ENCODE assay signal across 18 cellular contexts in genomic region chr7:33645096-33645495, GRCh38.
"Had no signal": no experiment of that assay in that cellular context is flagged by ENCODE, and none has a peak within 500 bp of the region (broad histone marks: within the 10 kb centered on the region; RNA-seq: fewer than 3 reads in every experiment).

No MANE protein-coding gene starts in this region.

- H3K9ac ChIP-seq: neural progenitor cell had no signal

- H2AFZ ChIP-seq: neural progenitor cell had no signal

- H3K27ac ChIP-seq: gastrocnemius medialis, heart left ventricle, lower lobe of right lung, neural progenitor cell, pancreas had no signal

- ATAC-seq: activated T-cell treated with anti-CD3 and anti-CD28 coated beads, Interleukin-2, amount 50 U/mL, for 72 hours; effector memory CD8-positive, alpha-beta T cell; gastrocnemius medialis; heart left ventricle; left colon; lower lobe of right lung; pancreas; sciatic nerve; stimulated activated effector memory CD8-positive, alpha-beta T cell treated with anti-CD3 and anti-CD28 coated beads, Interleukin-12 subunit alpha, Interleukin-12 subunit beta, amount 100 ng/mL, for 72 hours had no signal

- H3K4me3 ChIP-seq: gastrocnemius medialis, heart left ventricle, lower lobe of right lung, neural progenitor cell, pancreas had no signal

- H3K4me1 ChIP-seq: gastrocnemius medialis, heart left ventricle, lower lobe of right lung, pancreas had no signal

- DNase-seq: activated CD4-positive, alpha-beta T cell treated with anti-CD3 and anti-CD28 coated beads, Interleukin-2, amount 10 ng/mL, durations not matched to agents 24 days and 14 days; activated CD4-positive, CD25-positive, alpha-beta regulatory T cell; activated CD8-positive, alpha-beta memory T cell treated with anti-CD3 and anti-CD28 coated beads, Interleukin-2, amount 50 U/mL, for 48 hours; activated gamma-delta T cell treated with Interleukin-2 at 50 U/mL for 16 hours; activated naive CD8-positive, alpha-beta T cell treated with anti-CD3 and anti-CD28 coated beads for 36 hours; activated T-cell treated with anti-CD3 and anti-CD28 coated beads, Interleukin-2, amount 50 U/mL, for 72 hours; amygdala; effector memory CD8-positive, alpha-beta T cell; gastrocnemius medialis; heart left ventricle; left colon; lower lobe of right lung; naive B cell; pancreas; SW 1271 had no signal

- H3K9me3 ChIP-seq: gastrocnemius medialis, lower lobe of right lung, pancreas had no signal

- H3K36me3 ChIP-seq: gastrocnemius medialis, lower lobe of right lung, neural progenitor cell, pancreas had no signal

- H3K27me3 ChIP-seq: gastrocnemius medialis, heart left ventricle, neural progenitor cell, pancreas had no signal

- H3K4me2 ChIP-seq: neural progenitor cell had no signal
